In the genomic region with DNA sequence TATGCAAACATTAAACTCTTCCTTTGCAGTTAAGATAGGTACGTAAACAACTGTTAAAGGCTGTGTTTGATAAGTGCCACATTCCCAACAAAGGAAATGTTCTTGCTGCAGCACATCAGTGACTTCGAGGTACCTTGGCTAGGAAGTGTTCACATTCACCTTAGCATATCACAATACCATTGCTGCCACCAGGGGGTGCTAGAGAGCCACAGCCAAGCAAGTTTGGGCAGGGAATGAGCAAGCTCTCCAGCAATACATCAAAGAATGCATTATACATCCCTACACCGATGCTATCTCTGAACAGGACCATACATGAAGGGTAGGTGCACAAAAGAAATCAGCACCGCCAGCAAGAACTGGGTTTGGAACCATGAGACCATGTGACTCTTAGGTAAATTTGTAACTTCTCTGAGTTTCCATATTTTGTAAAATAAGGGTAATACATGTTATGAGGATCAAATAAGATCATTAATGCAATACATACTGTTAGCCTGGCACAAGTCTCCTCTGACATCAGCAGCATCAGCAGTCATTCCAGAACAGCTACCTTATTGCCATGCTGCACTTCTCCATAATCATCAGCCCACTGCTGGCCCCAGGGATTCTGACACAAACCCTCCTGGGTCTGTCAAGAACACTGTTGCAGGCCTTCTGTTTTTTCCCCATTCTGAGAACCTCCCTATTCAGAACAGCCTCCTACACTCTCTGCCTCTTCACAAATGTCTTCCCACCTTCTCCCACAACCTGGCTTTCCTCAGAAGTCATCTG, we compare ENCODE assay signal across 8 cellular contexts. TPM values are rescaled to one million over a fixed set of nuclear protein-coding genes. Genes with fewer than 3 reads are reported as not detected.
DNase-seq lines count a peak whose midpoint lies in the region; ATAC-seq and TF ChIP-seq lines count a peak whose summit lies in the region.

No MANE protein-coding gene starts in this region.

- H3K4me3 Mint-ChIP-seq in T-helper 17 cell: no peak overlapping the region

- H3K27me3 ChIP-seq in right cardiac atrium (ENCODE audit: control insufficient read depth, insufficient read depth) (no peaks in the 10 kb centered on the region), gastrocnemius medialis (no peaks in the 10 kb centered on the region)

- no peak overlapping the region for H3K4me3 ChIP-seq in HFF-Myc (replicated peaks; ENCODE audit: low read depth, low read length)
- no peak overlapping the region for H3K4me3 ChIP-seq in right cardiac atrium (ENCODE audit: low read length)
- H3K4me3 ChIP-seq in gastrocnemius medialis: no peak overlapping the region

- H3K4me1 ChIP-seq in right cardiac atrium (ENCODE audit: control insufficient read depth, insufficient read depth, low read length) (peaks cover 4% of the 10 kb centered on the region), gastrocnemius medialis (peaks cover 4 to 18% of the 10 kb centered on the region in 2 donors)

- intact Hi-C loops in right cardiac atrium (cut with DNase I): loop anchor here (2.0 to 10.0 kb wide), 7 partner anchors 84 to 278 kb away; partner anchors contain the start of genes ANAPC13 (in 2 of the 4), CEP63 (in 2 of the 4) and AMOTL2 (in 1 of the 4)
- intact Hi-C loops in gastrocnemius medialis (cut with DNase I; ENCODE audit: low total_unique reads): loop anchor here (2.0 to 5.0 kb wide), 4 partner anchors 39 to 264 kb away; partner anchors contain the start of gene RYK

- ATAC-seq in T-helper 17 cell (peak; percentile 92), right cardiac atrium (peak; percentile 77 to 84), gastrocnemius medialis (peak; percentile 78 to 84)

- peaks cover 0 to 23% of the 10 kb centered on the region in 2 donors for H3K36me3 ChIP-seq in gastrocnemius medialis

- 26% methylated on average over 4 of the region's 4 CpGs for WGBS in right cardiac atrium

- H3K27ac Mint-ChIP-seq in T-helper 17 cell: peak overlapping the region; percentile 24

- H3K27me3 Mint-ChIP-seq in T-helper 17 cell: no peaks in the 10 kb centered on the region

- peaks cover 25% of the 10 kb centered on the region for H3K4me1 Mint-ChIP-seq in T-helper 17 cell

- H3K36me3 Mint-ChIP-seq in T-helper 17 cell (ENCODE audit: low read depth): peaks cover 9% of the 10 kb centered on the region

- H3K9me3 ChIP-seq in T-helper 17 cell (ENCODE audit: control insufficient read depth, low read length, poor library complexity, severe bottlenecking): no peaks in the 10 kb centered on the region
- no peaks in the 10 kb centered on the region for H3K9me3 ChIP-seq in right cardiac atrium (ENCODE audit: control insufficient read depth, low read length)
- no peaks in the 10 kb centered on the region for H3K9me3 ChIP-seq in gastrocnemius medialis

- H3K27ac ChIP-seq in right cardiac atrium (ENCODE audit: low read length) (no peak overlapping the region), gastrocnemius medialis (no peak overlapping the region)

- peak; percentile 99 for TF ChIP-seq CTCF in HFF-Myc (IDR thresholded peaks at IDR 0.05; ENCODE audit: low read depth, low read length, missing control alignments)
- peak; percentile 77 to 98 (median 92) for TF ChIP-seq CTCF in gastrocnemius medialis (IDR thresholded peaks at IDR 0.05 in 4 of 5, conservative IDR thresholded peaks at IDR 0.05 in 1 of 5)

- no peak for TF ChIP-seq POLR2A in gastrocnemius medialis (IDR thresholded peaks at IDR 0.05)

- in situ Hi-C loops in gastrocnemius medialis (cut with MboI; ENCODE audit: low sequenced_read_pairs in 4 of 4): loop anchor here in 3 of 4 donors (5.0 to 10.0 kb wide), 3 partner anchors 92 to 259 kb away; no protein-coding TSS in a partner anchor

- DNase-seq in GM03348 (ENCODE audit: low spot score) (peak; percentile 81), HFF-Myc (ENCODE audit: extremely low read depth, low read depth) (peak; percentile 59), NCI-H1105 treated with DMSO at 0.1 percent for 48 hours (lab: John Stamatoyannopoulos, UW) (peak; percentile 82), T-helper 17 cell (peak; percentile 68 to 82 (median 73)), amniotic stem cell (lab: John Stamatoyannopoulos, UW) (peak; percentile 62), right cardiac atrium (peak; percentile 75 to 90 (median 87)), gastrocnemius medialis (peak; percentile 37 to 65), GF-D8 (lab: John Stamatoyannopoulos, UW) (no peak)

RNA-seq across cellular contexts. Expression of gene RYK, which starts 37.6 kb away (rescaled TPM):
- total RNA-seq in T-helper 17 cell (10 to 100 TPM; 42.9 to 44.9 TPM), right cardiac atrium (10 to 100 TPM; 48.3 to 57.3 (median 52.7) TPM), gastrocnemius medialis (10 to 100 TPM; 25.8 to 42.4 (median 35.0) TPM)
- 30.9 TPM for polyA plus RNA-seq in right cardiac atrium
